ENCODE assay signal across 25 cellular contexts in the genomic region with DNA sequence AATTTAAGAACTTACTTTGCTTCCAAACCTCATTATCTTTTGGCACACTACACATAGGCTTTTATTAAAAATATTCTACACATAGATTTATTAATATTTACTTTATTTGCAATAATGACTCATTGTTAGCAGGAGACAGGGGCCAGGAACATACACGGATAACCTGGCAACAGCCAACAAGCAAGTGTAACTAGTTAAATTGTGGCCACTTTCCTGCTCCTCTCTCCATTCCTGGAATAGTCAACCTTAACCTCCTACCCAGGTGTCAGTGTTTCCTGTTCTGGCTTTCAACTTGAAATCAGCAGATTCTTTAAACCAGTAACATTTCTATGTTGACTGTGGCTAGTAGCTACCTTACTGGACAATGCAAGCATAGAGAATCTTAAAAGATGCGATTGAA.
"Had no signal": no experiment of that assay in that cellular context is flagged by ENCODE, and none has a peak within 500 bp of the region (broad histone marks: within the 10 kb centered on the region; RNA-seq: fewer than 3 reads in every experiment).

No MANE protein-coding gene starts in this region.

- FAIRE-seq: keratinocyte, small intestine had no signal

- ATAC-seq: activated CD8-positive, alpha-beta T cell treated with anti-CD3 and anti-CD28 coated beads for 36 hours; activated T-cell treated with anti-CD3 and anti-CD28 coated beads, Interleukin-2, amount 50 U/mL, for 72 hours; gastrocnemius medialis; heart left ventricle; left ventricle myocardium superior; right cardiac atrium; stimulated activated naive CD8-positive, alpha-beta T cell treated with anti-CD3 and anti-CD28 coated beads, Interleukin-15, Interleukin-2, amounts not matched to agents 100 U/mL and 50 U/mL, for 24 hours had no signal

- DNase-seq: activated B cell treated with CpG ODN at 0.5 μM for 24 hours; activated CD4-positive, alpha-beta T cell treated with anti-CD3 and anti-CD28 coated beads for 48 hours; activated CD8-positive, alpha-beta T cell treated with anti-CD3 and anti-CD28 coated beads for 36 hours; activated gamma-delta T cell treated with Interleukin-2 at 50 U/mL for 16 hours; activated T-cell treated with anti-CD3 and anti-CD28 coated beads, Interleukin-2, amount 50 U/mL, for 72 hours; amniotic stem cell; brain microvascular endothelial cell; cerebellar nuclear complex; erythroblast; gastrocnemius medialis; heart left ventricle; left ventricle myocardium superior; mesendoderm; nucleus accumbens; right cardiac atrium; small intestine; stimulated activated CD4-positive, alpha-beta T cell treated with anti-CD3 and anti-CD28 coated beads, Interleukin-4, amount 100 ng/mL, for 4 hours; stimulated activated CD8-positive, alpha-beta memory T cell treated with anti-CD3 and anti-CD28 coated beads, Interleukin-4, amount 100 ng/mL, for 48 hours; stimulated activated naive CD8-positive, alpha-beta T cell treated with anti-CD3 and anti-CD28 coated beads, Interleukin-15, Interleukin-2, amounts not matched to agents 100 U/mL and 50 U/mL, for 24 hours had no signal

- H3K9me3 Mint-ChIP-seq: activated B cell treated with CpG ODN at 0.5 μM for 24 hours; activated CD8-positive, alpha-beta T cell treated with anti-CD3 and anti-CD28 coated beads for 36 hours; nephron; T-helper 1 cell treated with Interleukin-12 subunit alpha and Interleukin-12 subunit beta and Interleukin-4 antibody, amounts not matched to agents 30 μg/mL and 1 μg/mL, for 36 hours; type B pancreatic cell had no signal

- H3K4me3 ChIP-seq: gastrocnemius medialis, heart left ventricle had no signal

- H3K27me3 ChIP-seq: brain microvascular endothelial cell, gastrocnemius medialis, heart left ventricle had no signal

- H3K27ac ChIP-seq: brain microvascular endothelial cell, gastrocnemius medialis, heart left ventricle had no signal

- H3K4me1 Mint-ChIP-seq: activated B cell treated with CpG ODN at 0.5 μM for 24 hours had no signal

- H3K36me3 ChIP-seq: brain microvascular endothelial cell, gastrocnemius medialis had no signal

- H3K27me3 Mint-ChIP-seq: activated B cell treated with CpG ODN at 0.5 μM for 24 hours; activated CD8-positive, alpha-beta T cell treated with anti-CD3 and anti-CD28 coated beads for 36 hours; activated naive CD8-positive, alpha-beta T cell; progenitor cell of endocrine pancreas; type B pancreatic cell had no signal

- H3K27ac Mint-ChIP-seq: activated B cell treated with CpG ODN at 0.5 μM for 24 hours; activated CD8-positive, alpha-beta T cell treated with anti-CD3 and anti-CD28 coated beads for 36 hours; activated naive CD8-positive, alpha-beta T cell; activated T-cell treated with anti-CD3 and anti-CD28 coated beads, Interleukin-2, amount 50 U/mL, for 72 hours; nephron; progenitor cell of endocrine pancreas; T-helper 1 cell treated with Interleukin-12 subunit alpha and Interleukin-12 subunit beta and Interleukin-4 antibody, amounts not matched to agents 30 μg/mL and 1 μg/mL, for 36 hours; type B pancreatic cell had no signal

- H3K9me3 ChIP-seq: gastrocnemius medialis had no signal

- H3K4me3 Mint-ChIP-seq: activated B cell treated with CpG ODN at 0.5 μM for 24 hours; activated CD8-positive, alpha-beta T cell treated with anti-CD3 and anti-CD28 coated beads for 36 hours; activated naive CD8-positive, alpha-beta T cell; activated T-cell treated with anti-CD3 and anti-CD28 coated beads, Interleukin-2, amount 50 U/mL, for 72 hours; nephron; T-helper 1 cell treated with Interleukin-12 subunit alpha and Interleukin-12 subunit beta and Interleukin-4 antibody, amounts not matched to agents 30 μg/mL and 1 μg/mL, for 36 hours; type B pancreatic cell had no signal
